2 cellular contexts compared by ENCODE assay signal in genomic region chr4:28822163-28822562, GRCh38.
TF ChIP-seq lines count a peak whose summit lies in the region.

No MANE protein-coding gene starts in this region.

TF ChIP-seq in IMR-90, 13 proteins besides CTCF, POLR2A, EP300 and RAD21 (continued from another document):
- no peak for TF ChIP-seq ELK1 (IDR thresholded peaks at IDR 0.05; ENCODE audit: borderline replicate concordance, low read depth, low read length)
- no peak for TF ChIP-seq RCOR1 (IDR thresholded peaks at IDR 0.05; ENCODE audit: insufficient replicate concordance, low read length)
- no peak for TF ChIP-seq NFE2L2 (IDR thresholded peaks at IDR 0.05; ENCODE audit: low read depth, low read length)
- TF ChIP-seq BHLHE40 (IDR thresholded peaks at IDR 0.05; ENCODE audit: low read depth, low read length): no peak
- no peak for TF ChIP-seq MAZ (IDR thresholded peaks at IDR 0.05; ENCODE audit: borderline replicate concordance, low read depth, low read length)
- TF ChIP-seq CEBPB (IDR thresholded peaks at IDR 0.05; ENCODE audit: low read depth, low read length): no peak

TF ChIP-seq in SK-N-SH treated with all-trans-retinoic acid at 6 μM for 48 hours, 23 proteins besides CTCF, POLR2A, EP300 and RAD21 (continued from another document):
- TF ChIP-seq TSHZ2 (CRISPR knock-in tag; IDR thresholded peaks at IDR 0.05) (no peak), SNAI2 (CRISPR knock-in tag; IDR thresholded peaks at IDR 0.05) (no peak)
